In the genomic region with DNA sequence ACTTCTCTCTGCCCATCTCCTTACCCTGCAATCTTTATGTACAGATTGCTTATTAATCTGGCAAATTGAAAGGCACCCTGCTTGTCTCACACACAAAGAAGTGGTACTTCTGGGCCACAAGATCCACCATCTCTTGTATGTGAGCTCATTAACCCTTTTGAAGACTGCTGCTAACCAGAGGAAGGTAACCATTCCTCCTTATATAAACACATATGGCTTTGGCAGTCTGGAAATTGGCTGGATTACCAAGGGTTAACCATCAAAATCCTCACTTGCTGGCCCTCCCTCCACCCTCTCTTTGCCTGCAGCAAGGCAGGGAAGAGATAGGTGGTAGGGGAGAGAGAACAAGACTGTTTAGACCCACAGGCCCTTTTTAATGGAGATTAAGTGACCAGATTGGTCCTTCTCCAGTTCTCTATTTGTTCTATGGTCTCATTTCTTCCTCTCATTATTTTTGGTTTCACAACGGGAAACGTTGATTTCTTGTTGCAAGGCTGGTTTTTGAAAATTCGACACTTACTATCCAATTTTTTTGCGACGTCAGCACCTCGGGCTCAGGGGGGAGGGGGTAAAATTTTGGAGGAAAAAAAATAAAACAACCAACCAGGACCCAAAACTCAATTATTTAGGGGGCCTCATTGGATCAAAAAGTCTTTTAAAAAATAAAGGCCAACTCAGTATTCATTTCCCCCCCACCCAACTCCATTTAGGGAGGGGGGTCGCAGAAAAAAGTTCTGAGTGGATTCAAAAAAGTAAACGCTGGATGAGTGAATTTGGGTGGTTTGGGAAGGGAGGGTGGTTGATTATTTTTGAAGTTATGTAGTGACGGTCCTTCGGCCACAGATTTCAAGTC, we compare ENCODE assay signal across 6 cellular contexts. TPM values are rescaled to one million over a fixed set of nuclear protein-coding genes. Genes with fewer than 3 reads are reported as not detected.
DNase-seq lines count a peak whose midpoint lies in the region; ATAC-seq and TF ChIP-seq lines count a peak whose summit lies in the region.

No MANE protein-coding gene starts in this region.

- peaks cover 0 to 3% of the 10 kb centered on the region in 2 donors for H3K36me3 ChIP-seq in aorta (ENCODE audit: control insufficient read depth in 1 of 2, insufficient read depth in 2 of 2, low read length in 1 of 2)

- peak overlapping the region; percentile 98 for H3K27ac Mint-ChIP-seq in activated T-helper 2 cell treated with anti-CD3 and anti-CD28 coated beads, Interferon-gamma antibody, Interleukin-2, Interleukin-4, amounts not matched to agents 10 μg/mL and 5 μg/mL and 100 μg/mL, durations not matched to agents 14 hours and 24 hours and 36 hours

- no peaks in the 10 kb centered on the region for H3K9me3 ChIP-seq in aorta (ENCODE audit: control insufficient read depth, low read length)

- TF ChIP-seq CTCF in C4-2B (conservative IDR thresholded peaks at IDR 0.05) = no peak

- peaks cover 3% of the 10 kb centered on the region for H3K27me3 Mint-ChIP-seq in activated T-helper 2 cell treated with anti-CD3 and anti-CD28 coated beads, Interferon-gamma antibody, Interleukin-2, Interleukin-4, amounts not matched to agents 10 μg/mL and 5 μg/mL and 100 μg/mL, durations not matched to agents 14 hours and 24 hours and 36 hours (ENCODE audit: low read depth)

- peaks cover 37% of the 10 kb centered on the region for H3K4me1 Mint-ChIP-seq in activated T-helper 2 cell treated with anti-CD3 and anti-CD28 coated beads, Interferon-gamma antibody, Interleukin-2, Interleukin-4, amounts not matched to agents 10 μg/mL and 5 μg/mL and 100 μg/mL, durations not matched to agents 14 hours and 24 hours and 36 hours (ENCODE audit: low read depth)

- peak overlapping the region; percentile 96 for H3K4me3 Mint-ChIP-seq in activated T-helper 2 cell treated with anti-CD3 and anti-CD28 coated beads, Interferon-gamma antibody, Interleukin-2, Interleukin-4, amounts not matched to agents 10 μg/mL and 5 μg/mL and 100 μg/mL, durations not matched to agents 14 hours and 24 hours and 36 hours (ENCODE audit: low read depth)

- DNase-seq in MV-4-11 (lab: John Stamatoyannopoulos, UW) (peak; percentile 47), kidney glomerular epithelial cell (lab: John Stamatoyannopoulos, UW) (peak; percentile 14), aorta (no peak)
- DNase-seq in activated T-helper 2 cell treated with anti-CD3 and anti-CD28 coated beads, Interferon-gamma antibody, Interleukin-2, Interleukin-4, amounts not matched to agents 10 μg/mL and 5 μg/mL and 100 μg/mL, durations not matched to agents 14 hours and 24 hours and 36 hours (ENCODE audit: low spot score) = peak; percentile 30

- H3K27ac ChIP-seq in C4-2B (peak overlapping the region; percentile 87), aorta (ENCODE audit: low read depth in 1 of 2, low read length in 2 of 2) (peak overlapping the region; percentile 91 to 94)

- WGBS in aorta, 2 donors = 0% methylated on average over 10 of the region's 10 CpGs

- H3K4me3 ChIP-seq in aorta (ENCODE audit: low read length in 2 of 2) = peak overlapping the region; percentile 97 to 100

- H3K9me3 Mint-ChIP-seq in activated T-helper 2 cell treated with anti-CD3 and anti-CD28 coated beads, Interferon-gamma antibody, Interleukin-2, Interleukin-4, amounts not matched to agents 10 μg/mL and 5 μg/mL and 100 μg/mL, durations not matched to agents 14 hours and 24 hours and 36 hours = no peaks in the 10 kb centered on the region

- no peak for ATAC-seq in aorta (ENCODE audit: low FRiP score)
- no peak for ATAC-seq in GM19397 (IDR thresholded peaks at IDR 0.05; ENCODE audit: unreplicated experiment)

- H3K36me3 Mint-ChIP-seq in activated T-helper 2 cell treated with anti-CD3 and anti-CD28 coated beads, Interferon-gamma antibody, Interleukin-2, Interleukin-4, amounts not matched to agents 10 μg/mL and 5 μg/mL and 100 μg/mL, durations not matched to agents 14 hours and 24 hours and 36 hours (ENCODE audit: low read depth) = peaks cover 76% of the 10 kb centered on the region

- peaks cover 0 to 2% of the 10 kb centered on the region in 2 donors for H3K27me3 ChIP-seq in aorta (ENCODE audit: control insufficient read depth in 1 of 2, insufficient read depth in 2 of 2, low read length in 1 of 2)

- peaks cover 2 to 3% of the 10 kb centered on the region in 2 donors for H3K4me1 ChIP-seq in aorta (ENCODE audit: control insufficient read depth in 1 of 2, insufficient read depth in 2 of 2, low read length in 2 of 2)

- intact Hi-C loops in activated T-helper 2 cell treated with anti-CD3 and anti-CD28 coated beads, Interferon-gamma antibody, Interleukin-2, Interleukin-4, amounts not matched to agents 10 μg/mL and 5 μg/mL and 100 μg/mL, durations not matched to agents 14 hours and 24 hours and 36 hours (cut with micrococcal nuclease) = loop anchor here (2.0 to 10.0 kb wide), 3 partner anchors 289 to 929 kb away; partner anchors contain the start of genes ATP6V1G2, DDX39B, HLA-C and NFKBIL1
- intact Hi-C loops in aorta (cut with DNase I) = loop anchor here (2.0 to 5.0 kb wide), 5 partner anchors 56 to 126 kb away; partner anchors contain the start of genes DHX16 (in 1 of the 2), FLOT1 (in 1 of the 2), GNL1 (in 1 of the 2) and IER3 (in 1 of the 2)

RNA-seq across cellular contexts. Expression of gene PPP1R10, which starts 0.9 kb away (rescaled TPM):
- 96.7 and 102 TPM in 2 replicates for total RNA-seq in activated T-helper 2 cell treated with anti-CD3 and anti-CD28 coated beads, Interferon-gamma antibody, Interleukin-2, Interleukin-4, amounts not matched to agents 10 μg/mL and 5 μg/mL and 100 μg/mL, durations not matched to agents 14 hours and 24 hours and 36 hours
- total RNA-seq in aorta = 10 to 100 TPM; 69.9 to 83.8 TPM
- 10 to 100 TPM in 1 of 2 donors, 1 to 10 TPM in 1; 8.6 to 13.2 TPM for polyA plus RNA-seq in aorta

RNA-seq across cellular contexts. Expression of gene MRPS18B, which starts 1.5 kb away (rescaled TPM):
- 71.9 and 74.9 TPM in 2 replicates for total RNA-seq in activated T-helper 2 cell treated with anti-CD3 and anti-CD28 coated beads, Interferon-gamma antibody, Interleukin-2, Interleukin-4, amounts not matched to agents 10 μg/mL and 5 μg/mL and 100 μg/mL, durations not matched to agents 14 hours and 24 hours and 36 hours
- 10 to 100 TPM; 26.6 to 29.8 TPM for total RNA-seq in aorta
- 10 to 100 TPM; 38.2 to 45.6 TPM for polyA plus RNA-seq in aorta

RNA-seq across cellular contexts. Expression of gene ATAT1, which starts 10.5 kb away (rescaled TPM):
- total RNA-seq in activated T-helper 2 cell treated with anti-CD3 and anti-CD28 coated beads, Interferon-gamma antibody, Interleukin-2, Interleukin-4, amounts not matched to agents 10 μg/mL and 5 μg/mL and 100 μg/mL, durations not matched to agents 14 hours and 24 hours and 36 hours = 11.8 and 13.9 TPM in 2 replicates
- total RNA-seq in aorta = 10 to 100 TPM in 1 of 2 donors, 1 to 10 TPM in 1; 5.8 to 12.9 TPM
- polyA plus RNA-seq in aorta = 1 to 10 TPM; 6.4 to 7.7 TPM

RNA-seq across cellular contexts. Expression of gene C6orf136, which starts 30.7 kb away (rescaled TPM):
- total RNA-seq in activated T-helper 2 cell treated with anti-CD3 and anti-CD28 coated beads, Interferon-gamma antibody, Interleukin-2, Interleukin-4, amounts not matched to agents 10 μg/mL and 5 μg/mL and 100 μg/mL, durations not matched to agents 14 hours and 24 hours and 36 hours = 23.1 and 28.2 TPM in 2 replicates
- total RNA-seq in aorta = 10 to 100 TPM in 1 of 2 donors, 1 to 10 TPM in 1; 9.7 to 19.9 TPM
- 10 to 100 TPM; 18.8 to 21.0 TPM for polyA plus RNA-seq in aorta

RNA-seq across cellular contexts. Expression of gene ABCF1, which starts 44.9 kb away (rescaled TPM):
- 102 and 112 TPM in 2 replicates for total RNA-seq in activated T-helper 2 cell treated with anti-CD3 and anti-CD28 coated beads, Interferon-gamma antibody, Interleukin-2, Interleukin-4, amounts not matched to agents 10 μg/mL and 5 μg/mL and 100 μg/mL, durations not matched to agents 14 hours and 24 hours and 36 hours
- 10 to 100 TPM; 35.4 to 41.2 TPM for total RNA-seq in aorta
- polyA plus RNA-seq in aorta = 10 to 100 TPM; 20.6 to 22.3 TPM

Comparison
In these comparisons a context has a peak if more than half of its experiments do, and no peak if none do; other contexts are left out.
1. DNase-seq: peak in MV-4-11 (single experiment), activated T-helper 2 cell treated with anti-CD3 and anti-CD28 coated beads, Interferon-gamma antibody, Interleukin-2, Interleukin-4, amounts not matched to agents 10 μg/mL and 5 μg/mL and 100 μg/mL, durations not matched to agents 14 hours and 24 hours and 36 hours (single experiment) and kidney glomerular epithelial cell (single experiment); none in aorta (0 of 2).